ENCODE assay signal across 31 cellular contexts in the genomic region with DNA sequence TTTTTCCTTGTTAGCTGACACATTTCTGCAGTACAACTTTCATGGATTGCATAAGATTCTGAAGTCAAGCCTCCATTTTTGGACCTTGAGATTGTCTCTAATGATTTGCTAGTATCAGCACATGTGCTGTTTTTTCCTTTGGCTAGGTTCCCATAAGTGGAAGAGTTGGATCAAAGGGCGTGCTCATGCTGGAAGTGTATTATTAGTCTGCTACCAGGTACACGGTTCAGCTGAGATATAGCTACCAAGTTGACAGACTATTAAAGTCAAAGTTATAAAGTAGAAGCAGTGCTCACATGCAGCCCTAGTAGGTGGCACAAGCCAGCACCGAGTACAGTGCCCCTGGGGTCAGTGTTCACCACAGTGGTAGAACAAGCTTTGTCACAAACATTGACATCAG. TPM values are rescaled to one million over a fixed set of nuclear protein-coding genes. Genes with fewer than 3 reads are reported as not detected.
DNase-seq lines count a peak whose midpoint lies in the region; ATAC-seq and TF ChIP-seq lines count a peak whose summit lies in the region.
"Had no signal": no experiment of that assay in that cellular context is flagged by ENCODE, and none has a peak within 500 bp of the region (broad histone marks: within the 10 kb centered on the region; RNA-seq: fewer than 3 reads in every experiment).

No MANE protein-coding gene starts in this region.

- no peak for TF ChIP-seq CTCF in right lobe of liver (IDR thresholded peaks at IDR 0.05)
- no peak for TF ChIP-seq CTCF in CD4-positive, alpha-beta T cell (IDR thresholded peaks at IDR 0.05)
- TF ChIP-seq CTCF in nephron progenitor cell (IDR thresholded peaks at IDR 0.05): no peak

- 25% methylated on average over 3 of the region's 3 CpGs for WGBS in right lobe of liver (ENCODE audit: insufficient coverage, low coverage, low lambda C conversion rate, missing lambda C conversion rate)

- no peak for TF ChIP-seq POLR2A in right lobe of liver (IDR thresholded peaks at IDR 0.05)

- CTCF ChIA-PET in CD4-positive, alpha-beta T cell (lab: Charles Lee): interaction anchor here (0.8 kb wide), 1 partner anchor 124 kb away, joined by 3 read pairs; a partner anchor contains a TSS

- H3K27me3 Mint-ChIP-seq in activated naive CD8-positive, alpha-beta T cell: no peaks in the 10 kb centered on the region
- H3K27me3 Mint-ChIP-seq in activated naive CD8-positive, alpha-beta T cell treated with anti-CD3 and anti-CD28 coated beads, Interleukin-2, amount 50 U/mL, for 24 hours: no peaks in the 10 kb centered on the region
- no peaks in the 10 kb centered on the region for H3K27me3 Mint-ChIP-seq in CD4-positive, alpha-beta T cell
- peaks cover 7% of the 10 kb centered on the region for H3K27me3 Mint-ChIP-seq in nephron progenitor cell (ENCODE audit: low read depth, poor library complexity)
- H3K27me3 Mint-ChIP-seq: activated CD8-positive, alpha-beta T cell treated with anti-CD3 and anti-CD28 coated beads for 36 hours; T-helper 17 cell had no signal

- no peak overlapping the region for H3K4me3 Mint-ChIP-seq in activated naive CD8-positive, alpha-beta T cell
- H3K4me3 Mint-ChIP-seq in activated naive CD8-positive, alpha-beta T cell treated with anti-CD3 and anti-CD28 coated beads, Interleukin-2, amount 50 U/mL, for 24 hours: no peak overlapping the region
- no peak overlapping the region for H3K4me3 Mint-ChIP-seq in CD4-positive, alpha-beta T cell
- H3K4me3 Mint-ChIP-seq in nephron progenitor cell: no peak overlapping the region
- H3K4me3 Mint-ChIP-seq: activated CD8-positive, alpha-beta T cell treated with anti-CD3 and anti-CD28 coated beads for 36 hours; CD8-positive, alpha-beta T cell; endodermal cell; HFFc6; T-helper 17 cell had no signal

- ATAC-seq in activated naive CD8-positive, alpha-beta T cell treated with anti-CD3 and anti-CD28 coated beads, Interleukin-2, amount 50 U/mL, for 24 hours: no peak
- ATAC-seq in right lobe of liver (peak; percentile 15 to 57 (median 35)), GM21529 (IDR thresholded peaks at IDR 0.05; ENCODE audit: unreplicated experiment) (no peak)
- no peak for ATAC-seq in CD4-positive, alpha-beta T cell (ENCODE audit: poor library complexity)
- ATAC-seq: activated CD8-positive, alpha-beta T cell treated with anti-CD3 and anti-CD28 coated beads for 36 hours; CD8-positive, alpha-beta T cell; lower lobe of right lung; T-helper 17 cell had no signal

- no peaks in the 10 kb centered on the region for H3K27me3 ChIP-seq in right lobe of liver
- H3K27me3 ChIP-seq in CD4-positive, alpha-beta T cell (ENCODE audit: control insufficient read depth, insufficient read depth, low read length): no peaks in the 10 kb centered on the region
- H3K27me3 ChIP-seq: adrenal gland, breast epithelium, neutrophil had no signal

- DNase-seq in activated naive CD8-positive, alpha-beta T cell treated with anti-CD3 and anti-CD28 coated beads, Interleukin-2, amount 50 U/mL, for 24 hours: no peak
- DNase-seq in right lobe of liver: peak; percentile 38 to 86 (median 78)
- DNase-seq in CD4-positive, alpha-beta T cell: no peak
- DNase-seq in nephron progenitor cell: no peak
- DNase-seq: activated CD4-positive, alpha-beta T cell treated with anti-CD3 and anti-CD28 coated beads for 1 hour; activated CD8-positive, alpha-beta T cell treated with anti-CD3 and anti-CD28 coated beads for 36 hours; activated gamma-delta T cell; CD8-positive, alpha-beta T cell; endodermal cell; HFFc6; islet precursor cell; lower lobe of right lung; NCI-H1105 treated with DMSO at 0.1 percent for 48 hours; NCI-H2029 treated with DMSO at 0.1 percent for 48 hours; NCI-H2227 treated with DMSO at 0.1 percent for 48 hours; NCI-H69; T-helper 17 cell had no signal

- H3K36me3 Mint-ChIP-seq in activated naive CD8-positive, alpha-beta T cell: no peaks in the 10 kb centered on the region
- H3K36me3 Mint-ChIP-seq in activated naive CD8-positive, alpha-beta T cell treated with anti-CD3 and anti-CD28 coated beads, Interleukin-2, amount 50 U/mL, for 24 hours (ENCODE audit: low read depth): peaks cover 2% of the 10 kb centered on the region
- no peaks in the 10 kb centered on the region for H3K36me3 Mint-ChIP-seq in CD4-positive, alpha-beta T cell (ENCODE audit: low read depth)
- peaks cover 25% of the 10 kb centered on the region for H3K36me3 Mint-ChIP-seq in nephron progenitor cell (ENCODE audit: low read depth)

- H3K4me1 Mint-ChIP-seq in activated naive CD8-positive, alpha-beta T cell (ENCODE audit: low read depth): peaks cover 33% of the 10 kb centered on the region
- H3K4me1 Mint-ChIP-seq in activated naive CD8-positive, alpha-beta T cell treated with anti-CD3 and anti-CD28 coated beads, Interleukin-2, amount 50 U/mL, for 24 hours: peaks cover 40% of the 10 kb centered on the region
- peaks cover 30% of the 10 kb centered on the region for H3K4me1 Mint-ChIP-seq in CD4-positive, alpha-beta T cell (ENCODE audit: low read depth)
- peaks cover 27% of the 10 kb centered on the region for H3K4me1 Mint-ChIP-seq in nephron progenitor cell

- intact Hi-C loops in right lobe of liver (cut with DNase I): no loop called here
- intact Hi-C loops in CD4-positive, alpha-beta T cell (cut with DNase I, micrococcal nuclease): no loop called here

- H3K27ac ChIP-seq in right lobe of liver: peak overlapping the region in 2 of 3 donors; percentile 53 to 86
- no peak overlapping the region for H3K27ac ChIP-seq in CD4-positive, alpha-beta T cell (ENCODE audit: low read depth, low read length)
- H3K27ac ChIP-seq: breast epithelium, HL-60, lower lobe of right lung, neutrophil, prostate gland had no signal

- H3K9me3 ChIP-seq in right lobe of liver: no peaks in the 10 kb centered on the region
- no peaks in the 10 kb centered on the region for H3K9me3 ChIP-seq in CD4-positive, alpha-beta T cell (ENCODE audit: control insufficient read depth, low read length)
- H3K9me3 ChIP-seq: adrenal gland, breast epithelium, lower lobe of right lung, neutrophil, prostate gland had no signal

- peaks cover 0 to 60% (median 8%) of the 10 kb centered on the region in 4 donors for H3K4me1 ChIP-seq in right lobe of liver
- H3K4me1 ChIP-seq: prostate gland had no signal

- peak overlapping the region; percentile 96 to 99 (median 98) for H3K4me3 ChIP-seq in right lobe of liver
- H3K4me3 ChIP-seq: adrenal gland, breast epithelium, lower lobe of right lung, prostate gland had no signal

- H3K9me3 Mint-ChIP-seq in activated naive CD8-positive, alpha-beta T cell (ENCODE audit: low read depth): no peaks in the 10 kb centered on the region
- H3K9me3 Mint-ChIP-seq in activated naive CD8-positive, alpha-beta T cell treated with anti-CD3 and anti-CD28 coated beads, Interleukin-2, amount 50 U/mL, for 24 hours: no peaks in the 10 kb centered on the region
- no peaks in the 10 kb centered on the region for H3K9me3 Mint-ChIP-seq in CD4-positive, alpha-beta T cell
- no peaks in the 10 kb centered on the region for H3K9me3 Mint-ChIP-seq in nephron progenitor cell
- H3K9me3 Mint-ChIP-seq: activated CD8-positive, alpha-beta T cell treated with anti-CD3 and anti-CD28 coated beads for 36 hours; CD8-positive, alpha-beta T cell; endodermal cell; HFFc6 had no signal

- H3K36me3 ChIP-seq in right lobe of liver: no peaks in the 10 kb centered on the region
- H3K36me3 ChIP-seq: adrenal gland, breast epithelium, neutrophil, prostate gland had no signal

- peak overlapping the region; percentile 34 for H3K27ac Mint-ChIP-seq in activated naive CD8-positive, alpha-beta T cell
- no peak overlapping the region for H3K27ac Mint-ChIP-seq in activated naive CD8-positive, alpha-beta T cell treated with anti-CD3 and anti-CD28 coated beads, Interleukin-2, amount 50 U/mL, for 24 hours
- no peak overlapping the region for H3K27ac Mint-ChIP-seq in CD4-positive, alpha-beta T cell
- H3K27ac Mint-ChIP-seq in nephron progenitor cell: no peak overlapping the region
- H3K27ac Mint-ChIP-seq: activated CD8-positive, alpha-beta T cell treated with anti-CD3 and anti-CD28 coated beads for 36 hours; CD8-positive, alpha-beta T cell; endodermal cell; HFFc6; T-helper 17 cell had no signal

- POLR2A ChIA-PET in CD4-positive, alpha-beta T cell (lab: Charles Lee): no interaction called here

RNA-seq across cellular contexts. Expression of a gene that starts 3.2 kb away (rescaled TPM):
- 10 to 100 TPM; 25.5 to 96.5 (median 36.0) TPM for total RNA-seq in right lobe of liver
- 1 to 10 TPM; 4.1 to 4.5 TPM for total RNA-seq in CD4-positive, alpha-beta T cell

RNA-seq across cellular contexts. Expression of a gene that starts 3.6 kb away (rescaled TPM):
- total RNA-seq in right lobe of liver: 100 to 1,000 TPM in 4 of 6 experiments, 10 to 100 TPM in 2; 77.9 to 161 (median 143) TPM
- total RNA-seq in CD4-positive, alpha-beta T cell: 10 to 100 TPM; 20.9 to 22.7 TPM

RNA-seq across cellular contexts. Expression of a gene that starts 36.7 kb away (rescaled TPM):
- 100 to 1,000 TPM in 1 of 6 experiments, 10 to 100 TPM in 5; 38.7 to 124 (median 85.3) TPM for total RNA-seq in right lobe of liver
- under 1 TPM; 0.67 to 0.80 TPM for total RNA-seq in CD4-positive, alpha-beta T cell
- total RNA-seq: A172; activated CD8-positive, alpha-beta T cell treated with anti-CD3 and anti-CD28 coated beads for 36 hours; endodermal cell; fibroblast of lung; G401; HFFc6; RPMI7951; SK-MEL-5; ureter had no signal

RNA-seq across cellular contexts. Expression of a gene that starts 41.8 kb away (rescaled TPM):
- under 1 TPM in 2 of 6 experiments, not detected in 4; 0.39 to 0.40 TPM for total RNA-seq in right lobe of liver
- total RNA-seq in CD4-positive, alpha-beta T cell: not detected
- total RNA-seq: breast epithelium; CD8-positive, alpha-beta T cell; endodermal cell; fibroblast of lung; HFFc6; lower lobe of right lung; RPMI7951; subcutaneous adipose tissue; T-helper 17 cell; ureter had no signal

RNA-seq across cellular contexts. Expression of a gene that starts 47.5 kb away (rescaled TPM):
- 10 to 100 TPM; 21.1 to 90.3 (median 32.6) TPM for total RNA-seq in right lobe of liver
- total RNA-seq in CD4-positive, alpha-beta T cell: 10 to 100 TPM; 36.4 to 38.1 TPM

Comparison
In these comparisons a context has a peak if more than half of its experiments do, and no peak if none do; other contexts are left out.
1. ATAC-seq: peak in right lobe of liver (4 of 4); none in activated naive CD8-positive, alpha-beta T cell treated with anti-CD3 and anti-CD28 coated beads, Interleukin-2, amount 50 U/mL, for 24 hours (single experiment), CD4-positive, alpha-beta T cell (single experiment) and GM21529 (single experiment).
2. DNase-seq: peak in right lobe of liver (3 of 3); none in activated naive CD8-positive, alpha-beta T cell treated with anti-CD3 and anti-CD28 coated beads, Interleukin-2, amount 50 U/mL, for 24 hours (single experiment), CD4-positive, alpha-beta T cell (0 of 10) and nephron progenitor cell (single experiment).
3. RNA of a gene that starts 3.2 kb away (total RNA-seq): 25.5 to 96.5 TPM in right lobe of liver; 4.1 to 4.5 TPM in CD4-positive, alpha-beta T cell; every median in the first group is over 4 times any median in the second.
4. RNA of a gene that starts 36.7 kb away (total RNA-seq): 38.7 to 124 TPM in right lobe of liver; 0.67 to 0.80 TPM in CD4-positive, alpha-beta T cell; every median in the first group is over 10 times any median in the second.